In the genomic region with DNA sequence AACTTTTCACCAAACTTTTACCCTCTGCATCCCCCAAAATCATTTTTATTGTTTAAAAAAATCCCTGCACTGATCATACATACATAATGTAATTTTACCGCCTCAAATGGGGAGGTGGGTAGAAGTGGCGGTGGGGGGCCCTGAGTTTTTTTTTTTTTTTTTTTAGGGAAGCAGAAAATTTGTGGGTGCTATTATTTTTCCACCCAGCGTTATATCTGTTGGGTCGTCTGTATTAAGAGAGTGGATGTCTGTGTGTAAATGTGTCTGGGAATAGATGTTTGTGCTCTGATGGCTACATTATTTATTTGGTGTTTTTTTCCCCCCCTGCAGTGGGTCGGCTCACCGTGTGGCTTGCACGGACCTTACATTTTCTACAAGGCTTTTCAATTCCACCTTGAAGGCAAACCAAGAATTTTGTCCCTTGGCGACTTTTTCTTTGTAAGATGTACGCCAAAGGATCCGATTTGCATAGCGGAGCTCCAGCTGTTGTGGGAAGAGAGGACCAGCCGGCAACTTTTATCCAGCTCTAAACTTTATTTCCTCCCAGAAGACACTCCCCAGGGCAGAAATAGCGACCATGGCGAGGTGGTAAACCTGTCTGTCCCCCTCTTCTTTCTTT, we compare ENCODE assay signal across 8 cellular contexts. TPM values are rescaled to one million over a fixed set of nuclear protein-coding genes. Genes with fewer than 3 reads are reported as not detected.
A peak's percentile ranks its signal among the peaks of the same experiment; 100 is the strongest.
DNase-seq lines count a peak whose midpoint lies in the region; ATAC-seq and TF ChIP-seq lines count a peak whose summit lies in the region.

No MANE protein-coding gene starts in this region.

- peak overlapping the region; percentile 96 for H2AFZ ChIP-seq in PC-9

- TF ChIP-seq CTCF in PC-9 (conservative IDR thresholded peaks at IDR 0.05) (no peak), mucosa of descending colon (IDR thresholded peaks at IDR 0.05) (no peak)

- H3K4me2 ChIP-seq in PC-9: peak overlapping the region; percentile 91

- H3F3A ChIP-seq in PC-9 (ENCODE audit: insufficient read depth, low read depth): peaks cover 56% of the 10 kb centered on the region

- ATAC-seq in mucosa of descending colon: no peak
- ATAC-seq in GM19467 (IDR thresholded peaks at IDR 0.05; ENCODE audit: unreplicated experiment): no peak
- no peak for ATAC-seq in GM21529 (IDR thresholded peaks at IDR 0.05; ENCODE audit: unreplicated experiment)

- intact Hi-C loops in PC-9 (cut with micrococcal nuclease; ENCODE audit: unreplicated experiment): loop anchor here (1.0 to 10.0 kb wide), 11 partner anchors 41 to 1183 kb away; no protein-coding TSS in a partner anchor
- intact Hi-C loops in mucosa of descending colon (cut with DNase I, micrococcal nuclease): loop anchor here in 1 of 2 donors (5.0 kb wide), 1 partner anchor 135 kb away; no protein-coding TSS in a partner anchor

- TSS peak; percentile 61 for BruUV-seq in PC-9 (replicated peaks; lab: Mats Ljungman, UMichigan)

- peaks cover 23% of the 10 kb centered on the region for H3K79me2 ChIP-seq in PC-9 (ENCODE audit: low read depth)

- H4K20me1 ChIP-seq in PC-9 (ENCODE audit: insufficient read depth): no peaks in the 10 kb centered on the region

- H3K9me2 ChIP-seq in PC-9 (ENCODE audit: insufficient read depth): no peaks in the 10 kb centered on the region

- H3K4me1 ChIP-seq in PC-9 (replicated peaks; ENCODE audit: insufficient read depth): peaks cover 38% of the 10 kb centered on the region
- peaks cover 46% of the 10 kb centered on the region for H3K4me1 ChIP-seq in mucosa of descending colon (ENCODE audit: low read depth)

- H3K4me3 ChIP-seq in PC-9: peak overlapping the region; percentile 76
- H3K4me3 ChIP-seq in mucosa of descending colon: peak overlapping the region; percentile 36

- POLR2A ChIA-PET in PC-9 (lab: Charles Lee; ENCODE audit: unreplicated experiment): interaction anchor here (0.6 to 0.7 kb wide), 2 partner anchors 35 to 137 kb away, joined by 3 to 4 read pairs; no protein-coding TSS in a partner anchor

- CTCF ChIA-PET in PC-9 (lab: Charles Lee): interaction anchor here (0.5 to 1.1 kb wide), 10 partner anchors 54 to 1300 kb away, joined by 3 to 6 read pairs (median 5); no protein-coding TSS in a partner anchor

- H3K9me3 ChIP-seq in PC-9 (ENCODE audit: insufficient read depth, low read depth) (no peaks in the 10 kb centered on the region), mucosa of descending colon (no peaks in the 10 kb centered on the region)

- H3K36me3 ChIP-seq in PC-9 (ENCODE audit: low read depth) (no peaks in the 10 kb centered on the region), mucosa of descending colon (ENCODE audit: low read depth) (no peaks in the 10 kb centered on the region)

- 0 out of 2 replicates have a peak overlapping the region, but pooled peaks have one; percentile 5 for H3K27ac ChIP-seq in PC-9

- DNase-seq in NCI-H2171 treated with DMSO at 0.1 percent for 48 hours (lab: John Stamatoyannopoulos, UW) (peak; percentile 46), NCI-H2171 (lab: John Stamatoyannopoulos, UW) (no peak), PC-9 (peak; percentile 28 to 44), mucosa of descending colon (peak in 2 of 3 donors; percentile 34 to 47), SHP77 treated with DMSO at 0.1 percent for 48 hours (lab: John Stamatoyannopoulos, UW) (no peak)
- peak; percentile 3 for DNase-seq in effector CD4-positive, alpha-beta T cell

- H3K27me3 ChIP-seq in PC-9 (ENCODE audit: insufficient read depth, low read depth): no peaks in the 10 kb centered on the region

RNA-seq across cellular contexts. Expression of gene ARID5B, which starts 0.4 kb away (rescaled TPM):
- 7.4 and 8.5 TPM in 2 replicates for total RNA-seq in PC-9 (2021)
- 10 to 100 TPM; 21.9 to 34.1 (median 22.4) TPM for total RNA-seq in mucosa of descending colon

Comparison
In these comparisons a context has a peak if more than half of its experiments do, and no peak if none do; other contexts are left out.
1. DNase-seq: peak in NCI-H2171 treated with DMSO at 0.1 percent for 48 hours (single experiment), PC-9 (2 of 2), effector CD4-positive, alpha-beta T cell (single experiment) and mucosa of descending colon (2 of 3); none in NCI-H2171 (single experiment) and SHP77 treated with DMSO at 0.1 percent for 48 hours (single experiment).